ENCODE assay signal across 16 cellular contexts in genomic region chr5:178212241-178213002, GRCh38. TPM values are rescaled to one million over a fixed set of nuclear protein-coding genes. Genes with fewer than 3 reads are reported as not detected.
A peak's percentile ranks its signal among the peaks of the same experiment; 100 is the strongest.
DNase-seq lines count a peak whose midpoint lies in the region; ATAC-seq and TF ChIP-seq lines count a peak whose summit lies in the region.
"Had no signal": no experiment of that assay in that cellular context is flagged by ENCODE, and none has a peak within 500 bp of the region (broad histone marks: within the 10 kb centered on the region; RNA-seq: fewer than 3 reads in every experiment).

No MANE protein-coding gene starts in this region.

- no peak overlapping the region for H3K4me2 ChIP-seq in SK-N-SH

- H3K9me3 ChIP-seq in SK-N-SH: no peaks in the 10 kb centered on the region
- no peaks in the 10 kb centered on the region for H3K9me3 ChIP-seq in HEK293 (ENCODE audit: control insufficient read depth, insufficient read depth, low read depth, low read length)
- H3K9me3 ChIP-seq: heart left ventricle, pancreas had no signal

- no peak overlapping the region for H3K4me3 ChIP-seq in SK-N-SH (ENCODE audit: low read depth in 2 of 2, low read length in 1 of 2)
- no peak overlapping the region for H3K4me3 ChIP-seq in HEK293 (ENCODE audit: low read depth, low read length)
- H3K4me3 ChIP-seq: heart left ventricle, pancreas had no signal

- H3F3A ChIP-seq in SK-N-SH (replicated peaks; ENCODE audit: insufficient read depth): peaks cover 7% of the 10 kb centered on the region

- peaks cover 6% of the 10 kb centered on the region for H3K27me3 Mint-ChIP-seq in nephron progenitor cell (ENCODE audit: low read depth, poor library complexity)

- H2AFZ ChIP-seq in SK-N-SH (ENCODE audit: low read depth): no peak overlapping the region

- 89% methylated on average over 3 of the region's 3 CpGs for WGBS in SK-N-SH (ENCODE audit: low lambda C conversion rate)

- H3K27ac Mint-ChIP-seq in activated naive CD4-positive, alpha-beta T cell treated with anti-CD3 and anti-CD28 coated beads, Interleukin-2, amount 50 U/mL, for 72 hours: peak overlapping the region; percentile 58 to 99
- H3K27ac Mint-ChIP-seq in nephron progenitor cell: peak overlapping the region; percentile 80

- POLR2A ChIA-PET in SK-N-SH (lab: Yijun Ruan, JAX) (interaction anchor here (0.6 to 2.1 kb wide), 3 partner anchors 8 to 58 kb away, joined by 3 to 9 read pairs (median 4); partner anchors contain the start of genes HNRNPAB and NHP2), HEK293 (lab: Yijun Ruan, JAX) (interaction anchor here (2.3 to 5.3 kb wide), 2 partner anchors 8 to 19 kb away, joined by 9 to 45 read pairs; partner anchors contain the start of genes HNRNPAB and PHYKPL)

- H3K79me2 ChIP-seq in SK-N-SH (ENCODE audit: insufficient read depth): peaks cover 56% of the 10 kb centered on the region

- H3K36me3 ChIP-seq in SK-N-SH (replicated peaks in 1 of 2; ENCODE audit: control insufficient read depth in 1 of 2, insufficient read depth in 2 of 2, low read length in 1 of 2) (peaks cover 45 to 87% of the 10 kb centered on the region in 2 experiments), HEK293 (ENCODE audit: control insufficient read depth in 2 of 2, insufficient read depth in 1 of 2, low read length in 2 of 2) (peaks cover 25 to 95% of the 10 kb centered on the region in 2 experiments)

- no peak for DNase-seq in SK-N-SH
- no peak for DNase-seq in activated naive CD4-positive, alpha-beta T cell treated with anti-CD3 and anti-CD28 coated beads, Interleukin-2, amount 50 U/mL, for 72 hours (ENCODE audit: low spot score in 2 of 2)
- no peak for DNase-seq in nephron progenitor cell
- DNase-seq in NCI-H1436 treated with DMSO at 0.1 percent for 48 hours (lab: John Stamatoyannopoulos, UW): no peak
- DNase-seq in amniotic stem cell (lab: John Stamatoyannopoulos, UW): no peak
- no peak for DNase-seq in activated gamma-delta T cell (lab: John Stamatoyannopoulos, UW)
- DNase-seq: H9; NCI-H1092 treated with DMSO at 0.1 percent for 48 hours; NCI-H524; Right ventricle myocardium superior; stimulated activated CD8-positive, alpha-beta memory T cell treated with anti-CD3 and anti-CD28 coated beads, Interleukin-4, amount 100 ng/mL, for 48 hours had no signal

- H3K9ac ChIP-seq in SK-N-SH: no peak overlapping the region

- H3K4me3 Mint-ChIP-seq in nephron progenitor cell: no peak overlapping the region
- H3K4me3 Mint-ChIP-seq: H9 had no signal

- H4K20me1 ChIP-seq in SK-N-SH (ENCODE audit: insufficient read depth): peaks cover 64% of the 10 kb centered on the region

- no peaks in the 10 kb centered on the region for H3K9me2 ChIP-seq in SK-N-SH

- peaks cover 33 to 37% of the 10 kb centered on the region in 2 donors for H3K36me3 Mint-ChIP-seq in activated naive CD4-positive, alpha-beta T cell treated with anti-CD3 and anti-CD28 coated beads, Interleukin-2, amount 50 U/mL, for 72 hours
- peaks cover 70% of the 10 kb centered on the region for H3K36me3 Mint-ChIP-seq in nephron progenitor cell (ENCODE audit: low read depth)

- H3K9me3 Mint-ChIP-seq in activated naive CD4-positive, alpha-beta T cell treated with anti-CD3 and anti-CD28 coated beads, Interleukin-2, amount 50 U/mL, for 72 hours: no peaks in the 10 kb centered on the region
- H3K9me3 Mint-ChIP-seq in nephron progenitor cell: no peaks in the 10 kb centered on the region
- H3K9me3 Mint-ChIP-seq: H9 had no signal

- H3K4me1 Mint-ChIP-seq in nephron progenitor cell: peaks cover 8% of the 10 kb centered on the region

- H3K4me1 ChIP-seq in SK-N-SH (ENCODE audit: control insufficient read depth in 1 of 2, insufficient read depth in 2 of 2, low read depth in 1 of 2, low read length in 1 of 2) (peaks cover 0 to 18% of the 10 kb centered on the region in 2 experiments; a peak in 1 of 4 replicates), HEK293 (ENCODE audit: control insufficient read depth, insufficient read depth, low read length) (peaks cover 4% of the 10 kb centered on the region; the same call in 1 of the 2 replicates)

- no peaks in the 10 kb centered on the region for H3K27me3 ChIP-seq in SK-N-SH (ENCODE audit: insufficient read depth)
- H3K27me3 ChIP-seq: heart left ventricle, pancreas had no signal

- CTCF ChIA-PET in SK-N-SH (lab: Yijun Ruan, JAX) (interaction anchor here (0.9 to 1.5 kb wide), 2 partner anchors 11 to 23 kb away, joined by 3 to 4 read pairs; no protein-coding TSS in a partner anchor), HEK293 (lab: Yijun Ruan, JAX) (interaction anchor here (1.1 kb wide), 1 partner anchor 136 kb away, joined by 4 read pairs; no protein-coding TSS in a partner anchor)

- no peak for TF ChIP-seq EP300 in SK-N-SH (IDR thresholded peaks at IDR 0.05; ENCODE audit: borderline replicate concordance in 1 of 2, low read depth in 1 of 2, low read length in 1 of 2)

- ATAC-seq in SK-N-SH treated with all-trans-retinoic acid at 6 μM for 48 hours: peak; percentile 1; the same call in 2 of the 3 replicates
- ATAC-seq in activated naive CD4-positive, alpha-beta T cell treated with anti-CD3 and anti-CD28 coated beads, Interleukin-2, amount 50 U/mL, for 72 hours: peak in 1 of 2 donors; percentile 2
- ATAC-seq: left ventricle myocardium superior had no signal

- TF ChIP-seq CTCF in SK-N-SH (IDR thresholded peaks at IDR 0.05) (no peak), HEK293 (tag by site-specific recombination; IDR thresholded peaks at IDR 0.05) (no peak), nephron progenitor cell (IDR thresholded peaks at IDR 0.05) (no peak)

- H3K27ac ChIP-seq in SK-N-SH (ENCODE audit: low read depth in 2 of 2, low read length in 1 of 2) (peak overlapping the region in 1 of 2 experiments; percentile 16; a peak in 1 of 4 replicates), HEK293 (ENCODE audit: extremely low read depth, low read depth, low read length) (0 out of 2 replicates have a peak overlapping the region, but pooled peaks have one; percentile 6)
- H3K27ac ChIP-seq: heart left ventricle, pancreas had no signal

- no peak for TF ChIP-seq RAD21 in SK-N-SH (IDR thresholded peaks at IDR 0.05; ENCODE audit: low read length)

TF ChIP-seq in SK-N-SH treated with all-trans-retinoic acid at 6 μM for 48 hours, 23 proteins besides CTCF, POLR2A, EP300 and RAD21 (continues in another document):
- TF ChIP-seq GLIS3 (CRISPR knock-in tag; IDR thresholded peaks at IDR 0.05): no peak
- TF ChIP-seq ZC3H10 (CRISPR knock-in tag; IDR thresholded peaks at IDR 0.05): no peak
- TF ChIP-seq BACH2 (CRISPR knock-in tag; IDR thresholded peaks at IDR 0.05; ENCODE audit: borderline replicate concordance): no peak
- no peak for TF ChIP-seq ZNF70 (CRISPR knock-in tag; IDR thresholded peaks at IDR 0.05)
- no peak for TF ChIP-seq ESRRG (CRISPR knock-in tag; IDR thresholded peaks at IDR 0.05)
- no peak for TF ChIP-seq TCF4 (CRISPR knock-in tag; IDR thresholded peaks at IDR 0.05; ENCODE audit: borderline replicate concordance)
- no peak for TF ChIP-seq SNAI2 (CRISPR knock-in tag; IDR thresholded peaks at IDR 0.05)
- no peak for TF ChIP-seq ZNF565 (CRISPR knock-in tag; conservative IDR thresholded peaks at IDR 0.05; ENCODE audit: low read depth)
- no peak for TF ChIP-seq ARNTL (CRISPR knock-in tag; IDR thresholded peaks at IDR 0.05; ENCODE audit: borderline replicate concordance, low read depth)

TF ChIP-seq in SK-N-SH, 30 proteins besides CTCF, POLR2A, EP300 and RAD21 (continues in another document):
- TF ChIP-seq SMC3 (IDR thresholded peaks at IDR 0.05; ENCODE audit: low read depth, low read length): no peak
- no peak for TF ChIP-seq MXI1 (IDR thresholded peaks at IDR 0.05; ENCODE audit: low read depth, low read length)

TF ChIP-seq in HEK293, 187 proteins besides CTCF, POLR2A, EP300 and RAD21 (continues in another document):
- no peak for TF ChIP-seq HOXA7 (CRISPR knock-in tag; IDR thresholded peaks at IDR 0.05; ENCODE audit: borderline replicate concordance)
- TF ChIP-seq ZNF10 (tag by site-specific recombination; IDR thresholded peaks at IDR 0.05): no peak
- no peak for TF ChIP-seq ZNF768 (tag by site-specific recombination; IDR thresholded peaks at IDR 0.05)
- TF ChIP-seq ZNF155 (tag by site-specific recombination; IDR thresholded peaks at IDR 0.05): no peak
- TF ChIP-seq GLI4 (tag by site-specific recombination; IDR thresholded peaks at IDR 0.05): no peak
- TF ChIP-seq ZNF513 (tag by site-specific recombination; IDR thresholded peaks at IDR 0.05): no peak

RNA-seq across cellular contexts. Expression of gene HNRNPAB, which starts 8.1 kb away (rescaled TPM):
- polyA plus RNA-seq in SK-N-SH (2012; rRNA removed): 157 and 164 TPM in 2 replicates
- polyA plus RNA-seq in SK-N-SH (2012; cell fraction: cytosol; rRNA removed): 179 and 207 TPM in 2 replicates
- polyA plus RNA-seq in SK-N-SH (2012; cell fraction: nucleus; rRNA removed): 80.9 and 111 TPM in 2 replicates
- total RNA-seq in activated naive CD4-positive, alpha-beta T cell treated with anti-CD3 and anti-CD28 coated beads, Interleukin-2, amount 50 U/mL, for 72 hours: 100 to 1,000 TPM; 232 to 253 TPM

RNA-seq across cellular contexts. Expression of gene PHYKPL, which starts 20.2 kb away (rescaled TPM):
- polyA plus RNA-seq in SK-N-SH (2012; rRNA removed): 46.8 and 61.3 TPM in 2 replicates
- 18.4 and 23.3 TPM in 2 replicates for polyA plus RNA-seq in SK-N-SH (2012; cell fraction: cytosol; rRNA removed)
- polyA plus RNA-seq in SK-N-SH (2012; cell fraction: nucleus; rRNA removed): 262 and 272 TPM in 2 replicates
- 10 to 100 TPM; 51.1 to 97.6 TPM for total RNA-seq in activated naive CD4-positive, alpha-beta T cell treated with anti-CD3 and anti-CD28 coated beads, Interleukin-2, amount 50 U/mL, for 72 hours

RNA-seq across cellular contexts. Expression of gene GMCL2, which starts 25.3 kb away (rescaled TPM):
- not detected in 2 replicates for polyA plus RNA-seq in SK-N-SH (2012; rRNA removed)
- polyA plus RNA-seq in SK-N-SH (2012; cell fraction: cytosol; rRNA removed): 0.01 TPM in 2 replicates
- polyA plus RNA-seq in SK-N-SH (2012; cell fraction: nucleus; rRNA removed): not detected in 2 replicates
- not detected for total RNA-seq in activated naive CD4-positive, alpha-beta T cell treated with anti-CD3 and anti-CD28 coated beads, Interleukin-2, amount 50 U/mL, for 72 hours
- total RNA-seq: H9, heart left ventricle, left ventricle myocardium superior, pancreas, Right ventricle myocardium superior had no signal
- polyA plus RNA-seq: heart left ventricle, pancreas had no signal

RNA-seq across cellular contexts. Expression of gene NHP2, which starts 58.7 kb away (rescaled TPM):
- 313 and 455 TPM in 2 replicates for polyA plus RNA-seq in SK-N-SH (2012; rRNA removed)
- polyA plus RNA-seq in SK-N-SH (2012; cell fraction: cytosol; rRNA removed): 325 and 409 TPM in 2 replicates
- polyA plus RNA-seq in SK-N-SH (2012; cell fraction: nucleus; rRNA removed): 134 and 156 TPM in 2 replicates
- total RNA-seq in activated naive CD4-positive, alpha-beta T cell treated with anti-CD3 and anti-CD28 coated beads, Interleukin-2, amount 50 U/mL, for 72 hours: 100 to 1,000 TPM; 191 to 220 TPM
